Comparison of ENCODE assay signal across 1 cellular context in genomic region chr19:8371011-8371804, GRCh38.
TF ChIP-seq lines count a peak whose summit lies in the region.

No MANE protein-coding gene starts in this region.

TF ChIP-seq in K562, 482 proteins besides CTCF, POLR2A, EP300 and RAD21 (continued from another document and continues in another):
- TF ChIP-seq JUNB (CRISPR knock-in tag; conservative IDR thresholded peaks at IDR 0.05): no peak
- no peak for TF ChIP-seq ELK3 (CRISPR knock-in tag; IDR thresholded peaks at IDR 0.05)
- no peak for TF ChIP-seq ZBTB7A (IDR thresholded peaks at IDR 0.05; ENCODE audit: borderline replicate concordance, control insufficient read depth, low read depth, low read length)
- no peak for TF ChIP-seq E2F8 (IDR thresholded peaks at IDR 0.05; ENCODE audit: low read depth, partially characterized antibody)
- TF ChIP-seq BCL6 (CRISPR knock-in tag; IDR thresholded peaks at IDR 0.05): no peak
- TF ChIP-seq L3MBTL2 (IDR thresholded peaks at IDR 0.05): peak; percentile 81
- no peak for TF ChIP-seq HOMEZ (CRISPR knock-in tag; IDR thresholded peaks at IDR 0.05)
- TF ChIP-seq TCF7 (IDR thresholded peaks at IDR 0.05; ENCODE audit: borderline replicate concordance): no peak
- no peak for TF ChIP-seq TGIF2 (CRISPR knock-in tag; IDR thresholded peaks at IDR 0.05)
- TF ChIP-seq CXXC5 (CRISPR knock-in tag; IDR thresholded peaks at IDR 0.05): peak; percentile 26; the same call in 1 of the 2 replicates
- no peak for TF ChIP-seq TARDBP (IDR thresholded peaks at IDR 0.05)
- peak; percentile 84 for TF ChIP-seq SMARCA4 (IDR thresholded peaks at IDR 0.05)
- no peak for TF ChIP-seq ZNF830 (CRISPR knock-in tag; IDR thresholded peaks at IDR 0.05)
- no peak for TF ChIP-seq ZNF780A (CRISPR knock-in tag; IDR thresholded peaks at IDR 0.05)
- TF ChIP-seq ATF4 (CRISPR knock-in tag; IDR thresholded peaks at IDR 0.05): 0 out of 2 replicates have a peak, but pooled peaks have one; percentile 11
- TF ChIP-seq SMARCC2 (IDR thresholded peaks at IDR 0.05; ENCODE audit: low read depth): no peak
- no peak for TF ChIP-seq NCOA6 (IDR thresholded peaks at IDR 0.05)
- TF ChIP-seq NR2C1 (IDR thresholded peaks at IDR 0.05): no peak
- TF ChIP-seq NR2C1 (tag; IDR thresholded peaks at IDR 0.05): no peak
- no peak for TF ChIP-seq TBL1XR1 (IDR thresholded peaks at IDR 0.05; ENCODE audit: low read length in 2 of 2)
- TF ChIP-seq ZNF311 (CRISPR knock-in tag; IDR thresholded peaks at IDR 0.05): no peak
- TF ChIP-seq NBN (IDR thresholded peaks at IDR 0.05; ENCODE audit: low read depth): peak; percentile 58; the same call in 1 of the 2 replicates
- no peak for TF ChIP-seq BMI1 (IDR thresholded peaks at IDR 0.05; ENCODE audit: low read length)
- no peak for TF ChIP-seq BCLAF1 (IDR thresholded peaks at IDR 0.05; ENCODE audit: borderline replicate concordance in 1 of 2, control insufficient read depth in 1 of 2, low read depth in 2 of 2, low read length in 1 of 2)
- TF ChIP-seq POLR2G (IDR thresholded peaks at IDR 0.05; ENCODE audit: low read depth, low read length): peak; percentile 73
- TF ChIP-seq TOE1 (IDR thresholded peaks at IDR 0.05; ENCODE audit: borderline replicate concordance): 0 out of 2 replicates have a peak, but pooled peaks have one; percentile 40
- no peak for TF ChIP-seq TOE1 (CRISPR knock-in tag; IDR thresholded peaks at IDR 0.05; ENCODE audit: borderline replicate concordance, low read depth)
- peak; percentile 33; the same call in 1 of the 2 replicates for TF ChIP-seq PKNOX1 (IDR thresholded peaks at IDR 0.05)
- TF ChIP-seq ZBTB5 (IDR thresholded peaks at IDR 0.05): no peak
- TF ChIP-seq CEBPZ (IDR thresholded peaks at IDR 0.05; ENCODE audit: borderline replicate concordance, low read depth, low read length): no peak
- no peak for TF ChIP-seq ZNF436 (CRISPR knock-in tag; IDR thresholded peaks at IDR 0.05)
- TF ChIP-seq NR2F6 (CRISPR knock-in tag; IDR thresholded peaks at IDR 0.05): no peak
- TF ChIP-seq HMGXB4 (CRISPR knock-in tag; IDR thresholded peaks at IDR 0.05): no peak
- no peak for TF ChIP-seq ZBTB12 (CRISPR knock-in tag; IDR thresholded peaks at IDR 0.05)
- no peak for TF ChIP-seq ILK (tag; IDR thresholded peaks at IDR 0.05; ENCODE audit: borderline replicate concordance, low read depth)
- no peak for TF ChIP-seq ZMIZ1 (IDR thresholded peaks at IDR 0.05; ENCODE audit: low read depth in 2 of 2, low read length in 2 of 2)
